Comparison of ENCODE assay signal across 8 cellular contexts in the genomic region with DNA sequence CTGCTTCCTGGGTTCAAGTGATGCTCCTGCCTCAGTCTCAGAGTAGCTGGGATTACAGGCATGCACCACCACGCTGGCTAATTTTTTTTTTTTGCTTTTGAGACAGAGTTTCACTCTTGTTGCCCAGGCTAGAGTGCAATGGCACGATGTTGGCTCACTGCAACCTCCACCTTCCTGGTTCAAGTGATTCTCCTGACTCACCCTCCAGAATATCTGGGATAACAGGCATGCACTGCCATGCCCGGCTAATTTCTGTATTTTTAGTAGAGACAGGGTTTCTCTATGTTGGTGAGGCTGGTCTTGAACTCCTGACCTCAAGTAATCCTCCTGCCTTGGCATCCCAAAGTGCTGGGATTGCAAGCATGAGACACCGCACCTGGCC.
A peak's percentile ranks its signal among the peaks of the same experiment; 100 is the strongest.
DNase-seq lines count a peak whose midpoint lies in the region; ATAC-seq and TF ChIP-seq lines count a peak whose summit lies in the region.
"Not testable (repeated sequence)": the region's sequence is repeated elsewhere in the genome, so short reads cannot be mapped to it uniquely, and the experiment has no call there.

No MANE protein-coding gene starts in this region.

- peak overlapping the region; percentile 60 for H3K4me2 ChIP-seq in BLaER1
- H3K4me2 ChIP-seq in neural progenitor cell: not testable (repeated sequence)

- 72% methylated on average over 4 of the region's 4 CpGs for WGBS in suprapubic skin

- not testable (repeated sequence) for TF ChIP-seq POLR2A in suprapubic skin (IDR thresholded peaks at IDR 0.05)

- H3K36me3 Mint-ChIP-seq in activated T-helper 1 cell treated with anti-CD3 and anti-CD28 coated beads, Interleukin-12 subunit alpha, Interleukin-12 subunit beta, Interleukin-2, Interleukin-4 antibody, amounts not matched to agents 30 ng/mL and 10 ng/mL and 1 ng/mL, durations not matched to agents 14 hours and 24 hours and 36 hours (ENCODE audit: low read depth); immature natural killer cell; neural progenitor cell: not testable (repeated sequence)
- H3K36me3 Mint-ChIP-seq in central memory CD8-positive, alpha-beta T cell (ENCODE audit: insufficient read depth): peaks cover 23% of the 10 kb centered on the region

- H4K20me1 ChIP-seq in BLaER1; neural progenitor cell (ENCODE audit: low read depth): not testable (repeated sequence)

- H3K4me3 Mint-ChIP-seq in activated T-helper 1 cell treated with anti-CD3 and anti-CD28 coated beads, Interleukin-12 subunit alpha, Interleukin-12 subunit beta, Interleukin-2, Interleukin-4 antibody, amounts not matched to agents 30 ng/mL and 10 ng/mL and 1 ng/mL, durations not matched to agents 14 hours and 24 hours and 36 hours; neural progenitor cell: not testable (repeated sequence)
- H3K4me3 Mint-ChIP-seq in central memory CD8-positive, alpha-beta T cell: peak overlapping the region; percentile 73
- H3K4me3 Mint-ChIP-seq in immature natural killer cell: peak overlapping the region in 2 of 5 donors; percentile 27 to 58

- peak overlapping the region; percentile 77 for H3K27ac Mint-ChIP-seq in activated T-helper 1 cell treated with anti-CD3 and anti-CD28 coated beads, Interleukin-12 subunit alpha, Interleukin-12 subunit beta, Interleukin-2, Interleukin-4 antibody, amounts not matched to agents 30 ng/mL and 10 ng/mL and 1 ng/mL, durations not matched to agents 14 hours and 24 hours and 36 hours
- H3K27ac Mint-ChIP-seq in central memory CD8-positive, alpha-beta T cell (ENCODE audit: low read depth): peak overlapping the region; percentile 99
- peak overlapping the region; percentile 73 to 90 (median 82) for H3K27ac Mint-ChIP-seq in immature natural killer cell
- peak overlapping the region; percentile 53 for H3K27ac Mint-ChIP-seq in neural progenitor cell

- H3K27me3 Mint-ChIP-seq in activated T-helper 1 cell treated with anti-CD3 and anti-CD28 coated beads, Interleukin-12 subunit alpha, Interleukin-12 subunit beta, Interleukin-2, Interleukin-4 antibody, amounts not matched to agents 30 ng/mL and 10 ng/mL and 1 ng/mL, durations not matched to agents 14 hours and 24 hours and 36 hours (ENCODE audit: insufficient read depth); central memory CD8-positive, alpha-beta T cell; immature natural killer cell (ENCODE audit: low read depth in 3 of 3); neural progenitor cell (ENCODE audit: insufficient read depth, low read depth): not testable (repeated sequence)

- ATAC-seq in GM21619 (IDR thresholded peaks at IDR 0.05; ENCODE audit: unreplicated experiment): peak; percentile 0
- not testable (repeated sequence) for ATAC-seq in central memory CD8-positive, alpha-beta T cell (replicated peaks; ENCODE audit: extremely low read depth, poor library complexity, severe bottlenecking)

- intact Hi-C loops in activated T-helper 1 cell treated with anti-CD3 and anti-CD28 coated beads, Interleukin-12 subunit alpha, Interleukin-12 subunit beta, Interleukin-2, Interleukin-4 antibody, amounts not matched to agents 30 ng/mL and 10 ng/mL and 1 ng/mL, durations not matched to agents 14 hours and 24 hours and 36 hours (cut with micrococcal nuclease): loop anchor here (2.0 kb wide), 3 partner anchors 28 to 116 kb away; no protein-coding TSS in a partner anchor

- H3F3A ChIP-seq in neural progenitor cell (ENCODE audit: low read depth): not testable (repeated sequence)

- not testable (repeated sequence) for H2AFZ ChIP-seq in neural progenitor cell (replicated peaks)

- CTCF ChIA-PET in RWPE1 (lab: Yijun Ruan, JAX): interaction anchor here (1.2 kb wide), 1 partner anchor 93 kb away, joined by 3 read pairs; no protein-coding TSS in a partner anchor

- POLR2A ChIA-PET in RWPE1 (lab: Yijun Ruan, JAX; ENCODE audit: low non-redundant PET): not testable (repeated sequence)

- peaks cover 62% of the 10 kb centered on the region for H3K4me1 Mint-ChIP-seq in activated T-helper 1 cell treated with anti-CD3 and anti-CD28 coated beads, Interleukin-12 subunit alpha, Interleukin-12 subunit beta, Interleukin-2, Interleukin-4 antibody, amounts not matched to agents 30 ng/mL and 10 ng/mL and 1 ng/mL, durations not matched to agents 14 hours and 24 hours and 36 hours (ENCODE audit: low read depth)
- H3K4me1 Mint-ChIP-seq in central memory CD8-positive, alpha-beta T cell: peaks cover 61% of the 10 kb centered on the region
- H3K4me1 Mint-ChIP-seq in immature natural killer cell (peaks cover 28 to 36% of the 10 kb centered on the region in 2 donors), neural progenitor cell (peaks cover 21% of the 10 kb centered on the region)

- not testable (repeated sequence) for H3K9ac ChIP-seq in BLaER1, neural progenitor cell

- not testable (repeated sequence) for H3K9me3 Mint-ChIP-seq in activated T-helper 1 cell treated with anti-CD3 and anti-CD28 coated beads, Interleukin-12 subunit alpha, Interleukin-12 subunit beta, Interleukin-2, Interleukin-4 antibody, amounts not matched to agents 30 ng/mL and 10 ng/mL and 1 ng/mL, durations not matched to agents 14 hours and 24 hours and 36 hours; central memory CD8-positive, alpha-beta T cell; immature natural killer cell; neural progenitor cell

- not testable (repeated sequence) for H3K27ac ChIP-seq in BLaER1, neural progenitor cell
- H3K27ac ChIP-seq in RWPE1 (peak overlapping the region; percentile 45; the same call in 1 of the 2 replicates), suprapubic skin (peak overlapping the region; percentile 69)

- TF ChIP-seq CTCF in RWPE1 (conservative IDR thresholded peaks at IDR 0.05; ENCODE audit: low read depth); neural progenitor cell (IDR thresholded peaks at IDR 0.05); suprapubic skin (IDR thresholded peaks at IDR 0.05): not testable (repeated sequence)

- H3K4me1 ChIP-seq in BLaER1: peaks cover 28% of the 10 kb centered on the region
- H3K4me1 ChIP-seq in neural progenitor cell: not testable (repeated sequence)
- peaks cover 22% of the 10 kb centered on the region for H3K4me1 ChIP-seq in suprapubic skin

- H3K27me3 ChIP-seq in BLaER1, neural progenitor cell, suprapubic skin: not testable (repeated sequence)

- not testable (repeated sequence) for H3K79me2 ChIP-seq in neural progenitor cell (ENCODE audit: low read depth)

- not testable (repeated sequence) for TF ChIP-seq EP300 in suprapubic skin (IDR thresholded peaks at IDR 0.05)

- not testable (repeated sequence) for H3K9me3 ChIP-seq in BLaER1; neural progenitor cell (ENCODE audit: low read depth); suprapubic skin

- H3K36me3 ChIP-seq in BLaER1, neural progenitor cell, suprapubic skin: not testable (repeated sequence)

- not testable (repeated sequence) for H3K4me3 ChIP-seq in BLaER1, neural progenitor cell, suprapubic skin

- DNase-seq in RWPE1 (ENCODE audit: low spot score); activated T-helper 1 cell treated with anti-CD3 and anti-CD28 coated beads, Interleukin-12 subunit alpha, Interleukin-12 subunit beta, Interleukin-2, Interleukin-4 antibody, amounts not matched to agents 30 ng/mL and 10 ng/mL and 1 ng/mL, durations not matched to agents 14 hours and 24 hours and 36 hours (ENCODE audit: low spot score); central memory CD8-positive, alpha-beta T cell (ENCODE audit: low spot score in 2 of 2); immature natural killer cell; neural progenitor cell (ENCODE audit: low spot score): not testable (repeated sequence)
- peak in 1 of 2 donors; percentile 16 for DNase-seq in suprapubic skin (ENCODE audit: low spot score in 2 of 2)
